38 cellular contexts compared by ENCODE assay signal in the genomic region with DNA sequence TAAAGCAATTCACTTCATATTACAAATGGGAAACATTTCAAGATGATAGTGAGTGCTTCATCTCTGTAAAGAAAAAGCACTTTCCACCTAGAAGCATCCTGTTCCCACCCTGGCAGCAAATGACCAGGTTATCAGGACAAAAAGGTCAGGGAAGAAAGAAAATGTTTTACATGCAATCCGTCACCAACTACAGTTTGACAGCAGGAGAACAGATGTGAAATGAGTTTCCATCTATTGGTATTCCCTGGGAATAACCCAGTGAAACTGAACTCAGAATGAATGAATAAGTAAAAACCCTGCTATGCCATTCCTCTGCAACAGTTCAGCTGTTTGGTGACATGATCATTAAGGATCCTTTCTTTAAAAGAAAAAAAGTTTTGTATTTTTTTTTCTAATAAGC.
"Had no signal": no experiment of that assay in that cellular context is flagged by ENCODE, and none has a peak within 500 bp of the region (broad histone marks: within the 10 kb centered on the region; RNA-seq: fewer than 3 reads in every experiment).

No MANE protein-coding gene starts in this region.

- ATAC-seq: activated naive CD4-positive, alpha-beta T cell treated with anti-CD3 and anti-CD28 coated beads, Interleukin-2, amount 50 U/mL, for 72 hours; activated naive CD8-positive, alpha-beta T cell treated with anti-CD3 and anti-CD28 coated beads, Interleukin-2, amount 50 U/mL, for 24 hours; activated T-cell treated with anti-CD3 and anti-CD28 coated beads, Interleukin-2, amount 50 U/mL, for 4 hours; activated T-cell treated with anti-CD3 and anti-CD28 coated beads, Interleukin-2, amount 50 U/mL, for 72 hours; activated T-helper 17 cell treated with anti-CD3 and anti-CD28 coated beads, Interleukin-2, amount 50 U/mL, for 72 hours; body of pancreas had no signal

- H3K27ac ChIP-seq: adrenal gland, ascending aorta, body of pancreas, brain microvascular endothelial cell, breast epithelium, cardiac muscle cell had no signal

- H3K4me1 ChIP-seq: adrenal gland, ascending aorta, body of pancreas, breast epithelium had no signal

- DNase-seq: activated effector memory CD4-positive, alpha-beta T cell treated with anti-CD3 and anti-CD28 coated beads, Interleukin-2, amount 50 U/mL, for 16 hours; activated effector memory CD4-positive, alpha-beta T cell treated with Interleukin-2 at 50 U/mL for 16 hours; activated gamma-delta T cell; activated gamma-delta T cell treated with Interleukin-2 at 50 U/mL for 16 hours; activated naive CD4-positive, alpha-beta T cell; activated naive CD4-positive, alpha-beta T cell treated with anti-CD3 and anti-CD28 coated beads for 36 hours; activated naive CD4-positive, alpha-beta T cell treated with anti-CD3 and anti-CD28 coated beads, Interleukin-2, amount 10 ng/mL, durations not matched to agents 7 days and 5 days; activated naive CD4-positive, alpha-beta T cell treated with anti-CD3 and anti-CD28 coated beads, Interleukin-2, amount 50 U/mL, for 16 hours; activated naive CD4-positive, alpha-beta T cell treated with Interleukin-2 at 50 U/mL for 16 hours; activated naive CD8-positive, alpha-beta T cell treated with anti-CD3 and anti-CD28 coated beads for 36 hours; activated naive CD8-positive, alpha-beta T cell treated with anti-CD3 and anti-CD28 coated beads, Interleukin-2, amount 10 ng/mL, durations not matched to agents 7 days and 5 days; activated naive CD8-positive, alpha-beta T cell treated with anti-CD3 and anti-CD28 coated beads, Interleukin-2, amount 50 U/mL, for 24 hours; activated T-cell treated with anti-CD3 and anti-CD28 coated beads, Interleukin-2, amount 50 U/mL, for 1 hour; activated T-cell treated with anti-CD3 and anti-CD28 coated beads, Interleukin-2, amount 50 U/mL, for 24 hours; activated T-cell treated with anti-CD3 and anti-CD28 coated beads, Interleukin-2, amount 50 U/mL, for 4 hours; activated T-cell treated with anti-CD3 and anti-CD28 coated beads, Interleukin-2, amount 50 U/mL, for 48 hours; activated T-cell treated with anti-CD3 and anti-CD28 coated beads, Interleukin-2, amount 50 U/mL, for 72 hours; adrenal gland; amniotic stem cell; amygdala; anterior cingulate cortex; aorta; body of pancreas; brain microvascular endothelial cell; caudate nucleus; central memory CD4-positive, alpha-beta T cell; cerebellar nuclear complex had no signal

- H3K4me3 Mint-ChIP-seq: activated naive CD4-positive, alpha-beta T cell treated with anti-CD3 and anti-CD28 coated beads for 36 hours; activated naive CD4-positive, alpha-beta T cell treated with anti-CD3 and anti-CD28 coated beads, Interleukin-2, amount 10 ng/mL, durations not matched to agents 7 days and 5 days; activated naive CD4-positive, alpha-beta T cell treated with anti-CD3 and anti-CD28 coated beads, Interleukin-2, amount 50 U/mL, for 24 hours; activated naive CD8-positive, alpha-beta T cell; activated naive CD8-positive, alpha-beta T cell treated with anti-CD3 and anti-CD28 coated beads for 36 hours; activated naive CD8-positive, alpha-beta T cell treated with anti-CD3 and anti-CD28 coated beads, Interleukin-2, amount 10 ng/mL, durations not matched to agents 7 days and 5 days; activated naive CD8-positive, alpha-beta T cell treated with anti-CD3 and anti-CD28 coated beads, Interleukin-2, amount 50 U/mL, for 24 hours; activated T-cell treated with anti-CD3 and anti-CD28 coated beads, Interleukin-2, amount 50 U/mL, for 24 hours; activated T-cell treated with anti-CD3 and anti-CD28 coated beads, Interleukin-2, amount 50 U/mL, for 4 hours; activated T-cell treated with anti-CD3 and anti-CD28 coated beads, Interleukin-2, amount 50 U/mL, for 72 hours; activated T-helper 1 cell treated with anti-CD3 and anti-CD28 coated beads, Interleukin-12 subunit alpha, Interleukin-12 subunit beta, Interleukin-2, Interleukin-4 antibody, amounts not matched to agents 30 ng/mL and 10 ng/mL and 1 ng/mL, durations not matched to agents 14 hours and 24 hours and 36 hours; activated T-helper 17 cell treated with anti-CD3 and anti-CD28 coated beads, Interleukin-2, amount 50 U/mL, for 72 hours; brain; central memory CD8-positive, alpha-beta T cell had no signal

- H3K36me3 Mint-ChIP-seq: activated naive CD4-positive, alpha-beta T cell treated with anti-CD3 and anti-CD28 coated beads, Interleukin-2, amount 10 ng/mL, durations not matched to agents 7 days and 5 days; activated naive CD4-positive, alpha-beta T cell treated with anti-CD3 and anti-CD28 coated beads, Interleukin-2, amount 50 U/mL, for 24 hours; activated naive CD4-positive, alpha-beta T cell treated with anti-CD3 and anti-CD28 coated beads, Interleukin-2, amount 50 U/mL, for 72 hours; activated naive CD8-positive, alpha-beta T cell; activated naive CD8-positive, alpha-beta T cell treated with anti-CD3 and anti-CD28 coated beads for 36 hours; activated naive CD8-positive, alpha-beta T cell treated with anti-CD3 and anti-CD28 coated beads, Interleukin-2, amount 10 ng/mL, durations not matched to agents 7 days and 5 days; brain had no signal

- H3K4me3 ChIP-seq: adrenal gland, ascending aorta, body of pancreas, breast epithelium, cardiac muscle cell had no signal

- H3K4me1 Mint-ChIP-seq: activated naive CD4-positive, alpha-beta T cell treated with anti-CD3 and anti-CD28 coated beads, Interleukin-2, amount 10 ng/mL, durations not matched to agents 7 days and 5 days; activated naive CD4-positive, alpha-beta T cell treated with anti-CD3 and anti-CD28 coated beads, Interleukin-2, amount 50 U/mL, for 24 hours; activated naive CD8-positive, alpha-beta T cell treated with anti-CD3 and anti-CD28 coated beads for 36 hours; activated naive CD8-positive, alpha-beta T cell treated with anti-CD3 and anti-CD28 coated beads, Interleukin-2, amount 10 ng/mL, durations not matched to agents 7 days and 5 days; activated naive CD8-positive, alpha-beta T cell treated with anti-CD3 and anti-CD28 coated beads, Interleukin-2, amount 50 U/mL, for 24 hours; activated T-helper 17 cell treated with anti-CD3 and anti-CD28 coated beads, Interleukin-2, amount 50 U/mL, for 72 hours; brain; central memory CD8-positive, alpha-beta T cell had no signal

- H3K9me3 ChIP-seq: adrenal gland, ascending aorta, body of pancreas, breast epithelium had no signal

- H3K27me3 Mint-ChIP-seq: activated naive CD4-positive, alpha-beta T cell treated with anti-CD3 and anti-CD28 coated beads, Interleukin-2, amount 10 ng/mL, durations not matched to agents 7 days and 5 days; activated naive CD4-positive, alpha-beta T cell treated with anti-CD3 and anti-CD28 coated beads, Interleukin-2, amount 50 U/mL, for 24 hours; activated naive CD8-positive, alpha-beta T cell; activated naive CD8-positive, alpha-beta T cell treated with anti-CD3 and anti-CD28 coated beads for 36 hours; activated naive CD8-positive, alpha-beta T cell treated with anti-CD3 and anti-CD28 coated beads, Interleukin-2, amount 10 ng/mL, durations not matched to agents 7 days and 5 days; activated naive CD8-positive, alpha-beta T cell treated with anti-CD3 and anti-CD28 coated beads, Interleukin-2, amount 50 U/mL, for 24 hours; activated T-cell treated with anti-CD3 and anti-CD28 coated beads, Interleukin-2, amount 50 U/mL, for 24 hours; activated T-helper 17 cell treated with anti-CD3 and anti-CD28 coated beads, Interleukin-2, amount 50 U/mL, for 72 hours; central memory CD8-positive, alpha-beta T cell had no signal

- H3K36me3 ChIP-seq: adrenal gland, ascending aorta, brain microvascular endothelial cell, breast epithelium, cardiac muscle cell had no signal

- H3K9me3 Mint-ChIP-seq: activated naive CD8-positive, alpha-beta T cell treated with anti-CD3 and anti-CD28 coated beads, Interleukin-2, amount 10 ng/mL, durations not matched to agents 7 days and 5 days; activated T-cell treated with anti-CD3 and anti-CD28 coated beads, Interleukin-2, amount 50 U/mL, for 24 hours; brain had no signal

- H3K27ac Mint-ChIP-seq: activated naive CD4-positive, alpha-beta T cell treated with anti-CD3 and anti-CD28 coated beads for 36 hours; activated naive CD4-positive, alpha-beta T cell treated with anti-CD3 and anti-CD28 coated beads, Interleukin-2, amount 10 ng/mL, durations not matched to agents 7 days and 5 days; activated naive CD4-positive, alpha-beta T cell treated with anti-CD3 and anti-CD28 coated beads, Interleukin-2, amount 50 U/mL, for 24 hours; activated naive CD4-positive, alpha-beta T cell treated with anti-CD3 and anti-CD28 coated beads, Interleukin-2, amount 50 U/mL, for 72 hours; activated naive CD8-positive, alpha-beta T cell; activated naive CD8-positive, alpha-beta T cell treated with anti-CD3 and anti-CD28 coated beads for 36 hours; activated naive CD8-positive, alpha-beta T cell treated with anti-CD3 and anti-CD28 coated beads, Interleukin-2, amount 10 ng/mL, durations not matched to agents 7 days and 5 days; activated naive CD8-positive, alpha-beta T cell treated with anti-CD3 and anti-CD28 coated beads, Interleukin-2, amount 50 U/mL, for 24 hours; activated T-cell treated with anti-CD3 and anti-CD28 coated beads, Interleukin-2, amount 50 U/mL, for 24 hours; activated T-cell treated with anti-CD3 and anti-CD28 coated beads, Interleukin-2, amount 50 U/mL, for 72 hours; activated T-helper 1 cell treated with anti-CD3 and anti-CD28 coated beads, Interleukin-12 subunit alpha, Interleukin-12 subunit beta, Interleukin-2, Interleukin-4 antibody, amounts not matched to agents 30 ng/mL and 10 ng/mL and 1 ng/mL, durations not matched to agents 14 hours and 24 hours and 36 hours; activated T-helper 17 cell treated with anti-CD3 and anti-CD28 coated beads, Interleukin-2, amount 50 U/mL, for 72 hours; activated T-helper 2 cell treated with anti-CD3 and anti-CD28 coated beads, Interferon-gamma antibody, Interleukin-2, Interleukin-4, amounts not matched to agents 10 μg/mL and 5 μg/mL and 100 μg/mL, durations not matched to agents 14 hours and 24 hours and 36 hours; brain had no signal

- H3K27me3 ChIP-seq: adrenal gland, ascending aorta, body of pancreas, brain microvascular endothelial cell, breast epithelium, cardiac muscle cell had no signal
